In genomic region chr1:204806943-204807624, GRCh38 we compare ENCODE assay signal across 8 cellular contexts.
DNase-seq lines count a peak whose midpoint lies in the region; ATAC-seq, FAIRE-seq and TF ChIP-seq lines count a peak whose summit lies in the region.

No MANE protein-coding gene starts in this region.

- intact Hi-C loops in activated B cell treated with CpG ODN at 0.5 μM for 24 hours (cut with micrococcal nuclease) = loop anchor here (1.0 to 5.0 kb wide), 10 partner anchors 16 to 645 kb away; no protein-coding TSS in a partner anchor

- CTCF ChIA-PET in activated B cell treated with CpG ODN at 0.5 μM for 24 hours (lab: Charles Lee) = interaction anchor here (0.5 to 6.2 kb wide), 48 partner anchors 9 to 696 kb away, joined by 3 to 155 read pairs (median 4); partner anchors contain the start of genes MDM4 and RBBP5

- no peaks in the 10 kb centered on the region for H3K36me3 Mint-ChIP-seq in activated B cell treated with CpG ODN at 0.5 μM for 24 hours (ENCODE audit: low read depth)

- H3K4me1 Mint-ChIP-seq in activated B cell treated with CpG ODN at 0.5 μM for 24 hours = peaks cover 18% of the 10 kb centered on the region

- H3K27me3 Mint-ChIP-seq in activated B cell treated with CpG ODN at 0.5 μM for 24 hours = peaks cover 3% of the 10 kb centered on the region

- H3K4me3 Mint-ChIP-seq in activated B cell treated with CpG ODN at 0.5 μM for 24 hours = peak overlapping the region; percentile 93

- FAIRE-seq in islet of Langerhans (lab: Jason Lieb, UNC) = peak; percentile 61

- peak overlapping the region; percentile 28 to 49 for H3K4me3 ChIP-seq in cardiac fibroblast (replicated peaks in 1 of 2; ENCODE audit: low read depth in 2 of 2, low read length in 2 of 2)

- DNase-seq in ACHN (peak; percentile 84), NCI-H2227 (lab: John Stamatoyannopoulos, UW; ENCODE audit: unreplicated experiment) (peak; percentile 92), activated B cell treated with CpG ODN at 0.5 μM for 24 hours (peak; percentile 78), cardiac fibroblast (ENCODE audit: low read depth in 2 of 2) (peak; percentile 79 to 80)
- DNase-seq in stimulated activated CD4-positive, alpha-beta T cell treated with anti-CD3 and anti-CD28 coated beads, Interleukin-12 subunit alpha, Interleukin-12 subunit beta, amount 100 ng/mL, for 24 hours (ENCODE audit: low read depth in 2 of 2) = peak; percentile 71 to 84

- POLR2A ChIA-PET in activated B cell treated with CpG ODN at 0.5 μM for 24 hours (lab: Charles Lee) = interaction anchor here (0.6 to 1.4 kb wide), 3 partner anchors 235 to 1800 kb away, joined by 3 to 9 read pairs (median 4); no protein-coding TSS in a partner anchor

- peak; percentile 100 for TF ChIP-seq CTCF in activated B cell treated with CpG ODN at 0.5 μM for 24 hours (IDR thresholded peaks at IDR 0.05)
- TF ChIP-seq CTCF in cardiac fibroblast (IDR thresholded peaks at IDR 0.05; ENCODE audit: low read depth, low read length) = peak; percentile 90

- H3K9me3 Mint-ChIP-seq in activated B cell treated with CpG ODN at 0.5 μM for 24 hours = no peaks in the 10 kb centered on the region

- in situ Hi-C loops in ACHN (cut with HindIII; ENCODE audit: low pct_ligation_motif_present, low pct_unique_long_range_greater_than_20kb, low sequenced_read_pairs) = no loop called here

- H3K27ac Mint-ChIP-seq in activated B cell treated with CpG ODN at 0.5 μM for 24 hours = no peak overlapping the region

- ATAC-seq in GM18909 (IDR thresholded peaks at IDR 0.05; ENCODE audit: poor library complexity, unreplicated experiment) (peak; percentile 87), HG03196 (IDR thresholded peaks at IDR 0.05; ENCODE audit: unreplicated experiment) (peak; percentile 88), activated B cell treated with CpG ODN at 0.5 μM for 24 hours (ENCODE audit: low read depth) (peak; percentile 95)

Comparison
In these comparisons a context has a peak if more than half of its experiments do, and no peak if none do; other contexts are left out.
1. Peak in every context shown above with its lines: DNase-seq, ATAC-seq and H3K4me3 ChIP-seq.